In genomic region chr3:39127296-39127906, GRCh38 we compare ENCODE assay signal across 12 cellular contexts. TPM values are rescaled to one million over a fixed set of nuclear protein-coding genes. Genes with fewer than 3 reads are reported as not detected.
DNase-seq lines count a peak whose midpoint lies in the region; ATAC-seq and TF ChIP-seq lines count a peak whose summit lies in the region.
"Had no signal": no experiment of that assay in that cellular context is flagged by ENCODE, and none has a peak within 500 bp of the region (broad histone marks: within the 10 kb centered on the region; RNA-seq: fewer than 3 reads in every experiment).

No MANE protein-coding gene starts in this region.

- H3K4me2 ChIP-seq in DOHH2 (ENCODE audit: low read length) (peak overlapping the region; percentile 73), trophoblast cell (ENCODE audit: low read length) (no peak overlapping the region)

- no peaks in the 10 kb centered on the region for H3K36me3 ChIP-seq in DOHH2 (ENCODE audit: control insufficient read depth, low read length)
- no peaks in the 10 kb centered on the region for H3K36me3 ChIP-seq in trophoblast cell (ENCODE audit: control insufficient read depth in 1 of 2, insufficient read depth in 2 of 2, low read length in 2 of 2)
- H3K36me3 ChIP-seq: adrenal gland, left lung had no signal

- H3K27ac ChIP-seq in DOHH2 (ENCODE audit: low read depth, low read length) = peak overlapping the region; percentile 56
- H3K27ac ChIP-seq in trophoblast cell (ENCODE audit: low read depth, low read length) = no peak overlapping the region
- H3K27ac ChIP-seq: adrenal gland had no signal

- no peak for TF ChIP-seq CTCF in DOHH2 (IDR thresholded peaks at IDR 0.05; ENCODE audit: low read depth, low read length, poor library complexity, severe bottlenecking)

- H2BK12ac ChIP-seq in trophoblast cell (ENCODE audit: low read length) = peak overlapping the region; percentile 63

- peak overlapping the region; percentile 56 for H3K18ac ChIP-seq in trophoblast cell (ENCODE audit: low read length)

- peak overlapping the region; percentile 32 for H3K14ac ChIP-seq in trophoblast cell (ENCODE audit: low read length)

- H3K9me3 ChIP-seq in DOHH2 (ENCODE audit: control insufficient read depth, insufficient read depth, low read length) (no peaks in the 10 kb centered on the region), trophoblast cell (ENCODE audit: insufficient read depth, low read depth, low read length) (no peaks in the 10 kb centered on the region)
- H3K9me3 ChIP-seq: adrenal gland, left lung had no signal

- H3K4me3 ChIP-seq in DOHH2 (ENCODE audit: low read length) = peak overlapping the region; percentile 46
- H3K4me3 ChIP-seq in trophoblast cell (ENCODE audit: low read depth, low read length) = no peak overlapping the region
- H3K4me3 ChIP-seq: adrenal gland, left lung had no signal

- H3K4ac ChIP-seq in trophoblast cell (ENCODE audit: low read depth, low read length) = peak overlapping the region; percentile 11

- H3K79me1 ChIP-seq in trophoblast cell (ENCODE audit: low read length) = peaks cover 16% of the 10 kb centered on the region

- no peak overlapping the region for H3K23ac ChIP-seq in trophoblast cell (ENCODE audit: low read length)

- intact Hi-C loops in activated T-helper 1 cell treated with anti-CD3 and anti-CD28 coated beads, Interleukin-12 subunit alpha, Interleukin-12 subunit beta, Interleukin-2, Interleukin-4 antibody, amounts not matched to agents 30 ng/mL and 10 ng/mL and 1 ng/mL, durations not matched to agents 14 hours and 24 hours and 36 hours (cut with micrococcal nuclease) = no loop called here

- no peak overlapping the region for H4K12ac ChIP-seq in trophoblast cell (ENCODE audit: low read depth, low read length)

- H4K91ac ChIP-seq in trophoblast cell (ENCODE audit: low read depth, low read length) = no peak overlapping the region

- H3K4me1 ChIP-seq in DOHH2 (ENCODE audit: control insufficient read depth, low read length) = peaks cover 62% of the 10 kb centered on the region
- H3K4me1 ChIP-seq in trophoblast cell (ENCODE audit: control insufficient read depth in 1 of 2, insufficient read depth in 2 of 2, low read length in 2 of 2) = peaks cover 15 to 18% of the 10 kb centered on the region in 2 experiments
- H3K4me1 ChIP-seq: adrenal gland had no signal

- no peak overlapping the region for H2BK5ac ChIP-seq in trophoblast cell (ENCODE audit: low read depth, low read length, poor library complexity)

- peaks cover 18% of the 10 kb centered on the region for H3K4me1 Mint-ChIP-seq in activated CD8-positive, alpha-beta memory T cell treated with anti-CD3 and anti-CD28 coated beads, Interleukin-2, amount 10 ng/mL, durations not matched to agents 7 days and 5 days
- H3K4me1 Mint-ChIP-seq in activated T-helper 1 cell treated with anti-CD3 and anti-CD28 coated beads, Interleukin-12 subunit alpha, Interleukin-12 subunit beta, Interleukin-2, Interleukin-4 antibody, amounts not matched to agents 30 ng/mL and 10 ng/mL and 1 ng/mL, durations not matched to agents 14 hours and 24 hours and 36 hours (ENCODE audit: low read depth) = peaks cover 28% of the 10 kb centered on the region

- H4K20me1 ChIP-seq in DOHH2 (ENCODE audit: control insufficient read depth, insufficient read depth, low read depth, low read length) = no peaks in the 10 kb centered on the region

- H3K9me3 Mint-ChIP-seq in activated CD8-positive, alpha-beta memory T cell treated with anti-CD3 and anti-CD28 coated beads, Interleukin-2, amount 10 ng/mL, durations not matched to agents 7 days and 5 days (ENCODE audit: low read depth) = no peaks in the 10 kb centered on the region
- no peaks in the 10 kb centered on the region for H3K9me3 Mint-ChIP-seq in activated T-helper 1 cell treated with anti-CD3 and anti-CD28 coated beads, Interleukin-12 subunit alpha, Interleukin-12 subunit beta, Interleukin-2, Interleukin-4 antibody, amounts not matched to agents 30 ng/mL and 10 ng/mL and 1 ng/mL, durations not matched to agents 14 hours and 24 hours and 36 hours

- peak overlapping the region; percentile 74 for H3K27ac Mint-ChIP-seq in activated CD8-positive, alpha-beta memory T cell treated with anti-CD3 and anti-CD28 coated beads, Interleukin-2, amount 10 ng/mL, durations not matched to agents 7 days and 5 days
- H3K27ac Mint-ChIP-seq in activated T-helper 1 cell treated with anti-CD3 and anti-CD28 coated beads, Interleukin-12 subunit alpha, Interleukin-12 subunit beta, Interleukin-2, Interleukin-4 antibody, amounts not matched to agents 30 ng/mL and 10 ng/mL and 1 ng/mL, durations not matched to agents 14 hours and 24 hours and 36 hours = peak overlapping the region; percentile 3

- H3K27me3 Mint-ChIP-seq in activated CD8-positive, alpha-beta memory T cell treated with anti-CD3 and anti-CD28 coated beads, Interleukin-2, amount 10 ng/mL, durations not matched to agents 7 days and 5 days = peaks cover 5% of the 10 kb centered on the region
- H3K27me3 Mint-ChIP-seq in activated T-helper 1 cell treated with anti-CD3 and anti-CD28 coated beads, Interleukin-12 subunit alpha, Interleukin-12 subunit beta, Interleukin-2, Interleukin-4 antibody, amounts not matched to agents 30 ng/mL and 10 ng/mL and 1 ng/mL, durations not matched to agents 14 hours and 24 hours and 36 hours (ENCODE audit: insufficient read depth) = peaks cover 8% of the 10 kb centered on the region

- no peak for DNase-seq in activated CD8-positive, alpha-beta memory T cell treated with anti-CD3 and anti-CD28 coated beads, Interleukin-2, amount 10 ng/mL, durations not matched to agents 7 days and 5 days
- DNase-seq in activated CD8-positive, alpha-beta memory T cell treated with anti-CD3 and anti-CD28 coated beads, Interleukin-2, amount 50 U/mL, for 48 hours = no peak
- no peak for DNase-seq in activated T-helper 1 cell treated with anti-CD3 and anti-CD28 coated beads, Interleukin-12 subunit alpha, Interleukin-12 subunit beta, Interleukin-2, Interleukin-4 antibody, amounts not matched to agents 30 ng/mL and 10 ng/mL and 1 ng/mL, durations not matched to agents 14 hours and 24 hours and 36 hours (ENCODE audit: low spot score)
- no peak for DNase-seq in trophoblast cell
- no peak for DNase-seq in cerebellar cortex (ENCODE audit: low spot score)
- DNase-seq in UCSD-AML1 (lab: John Stamatoyannopoulos, UW; ENCODE audit: unreplicated experiment) = no peak
- DNase-seq: DMS79, left lung, NCI-H1105 had no signal

- no peaks in the 10 kb centered on the region for H3K79me2 ChIP-seq in DOHH2 (ENCODE audit: control insufficient read depth, low read length)
- H3K79me2 ChIP-seq in trophoblast cell (ENCODE audit: control insufficient read depth, insufficient read depth, low read length, poor library complexity) = no peaks in the 10 kb centered on the region

- no peaks in the 10 kb centered on the region; the same call in 1 of the 2 replicates for H3F3A ChIP-seq in DOHH2 (ENCODE audit: control insufficient read depth, insufficient read depth)

- no peak overlapping the region for H2AFZ ChIP-seq in trophoblast cell (ENCODE audit: insufficient read depth, low read length, poor library complexity)

- ATAC-seq in activated CD8-positive, alpha-beta memory T cell treated with anti-CD3 and anti-CD28 coated beads, Interleukin-2, amount 10 ng/mL, durations not matched to agents 7 days and 5 days = peak; percentile 27
- ATAC-seq in HG03469 (IDR thresholded peaks at IDR 0.05; ENCODE audit: unreplicated experiment) = no peak

- H3K9me2 ChIP-seq in DOHH2 (replicated peaks; ENCODE audit: control insufficient read depth, low read length) = no peaks in the 10 kb centered on the region

- CTCF ChIA-PET in activated CD8-positive, alpha-beta memory T cell treated with anti-CD3 and anti-CD28 coated beads, Interleukin-2, amount 10 ng/mL, durations not matched to agents 7 days and 5 days (lab: Charles Lee) = interaction anchor here (1.0 to 13.0 kb wide), 20 partner anchors 9 to 279 kb away, joined by 3 to 160 read pairs (median 5); partner anchors contain the start of genes GORASP1, RPSA and TTC21A

- H3K9ac ChIP-seq in trophoblast cell (ENCODE audit: low read length) = no peak overlapping the region

- H2AK5ac ChIP-seq in trophoblast cell (ENCODE audit: low read length) = peak overlapping the region; percentile 65

- no peaks in the 10 kb centered on the region for H3K27me3 ChIP-seq in DOHH2 (ENCODE audit: control insufficient read depth, low read length)
- no peaks in the 10 kb centered on the region for H3K27me3 ChIP-seq in trophoblast cell (ENCODE audit: insufficient read depth, low read length)
- H3K27me3 ChIP-seq: adrenal gland, left lung had no signal

- no peak overlapping the region for H4K8ac ChIP-seq in trophoblast cell (ENCODE audit: low read depth, low read length)

- WGBS in trophoblast cell (ENCODE audit: extremely low coverage, insufficient coverage, insufficient read length) = no CpG with 5 or more reads among the region's 7 CpGs

- H3K4me3 Mint-ChIP-seq in activated CD8-positive, alpha-beta memory T cell treated with anti-CD3 and anti-CD28 coated beads, Interleukin-2, amount 10 ng/mL, durations not matched to agents 7 days and 5 days = no peak overlapping the region
- no peak overlapping the region for H3K4me3 Mint-ChIP-seq in activated T-helper 1 cell treated with anti-CD3 and anti-CD28 coated beads, Interleukin-12 subunit alpha, Interleukin-12 subunit beta, Interleukin-2, Interleukin-4 antibody, amounts not matched to agents 30 ng/mL and 10 ng/mL and 1 ng/mL, durations not matched to agents 14 hours and 24 hours and 36 hours

- H2BK120ac ChIP-seq in trophoblast cell (ENCODE audit: insufficient read depth, low read length, poor library complexity) = peak overlapping the region; percentile 60

- no peaks in the 10 kb centered on the region for H3K36me3 Mint-ChIP-seq in activated CD8-positive, alpha-beta memory T cell treated with anti-CD3 and anti-CD28 coated beads, Interleukin-2, amount 10 ng/mL, durations not matched to agents 7 days and 5 days
- peaks cover 1% of the 10 kb centered on the region for H3K36me3 Mint-ChIP-seq in activated T-helper 1 cell treated with anti-CD3 and anti-CD28 coated beads, Interleukin-12 subunit alpha, Interleukin-12 subunit beta, Interleukin-2, Interleukin-4 antibody, amounts not matched to agents 30 ng/mL and 10 ng/mL and 1 ng/mL, durations not matched to agents 14 hours and 24 hours and 36 hours (ENCODE audit: low read depth)

RNA-seq across cellular contexts. Expression of gene TTC21A, which starts 19.9 kb away (rescaled TPM):
- total RNA-seq in activated CD8-positive, alpha-beta memory T cell treated with anti-CD3 and anti-CD28 coated beads, Interleukin-2, amount 10 ng/mL, durations not matched to agents 7 days and 5 days = 1 to 10 TPM; 1.9 to 8.3 TPM
- 0.83 and 1.0 TPM in 2 replicates for total RNA-seq in activated T-helper 1 cell treated with anti-CD3 and anti-CD28 coated beads, Interleukin-12 subunit alpha, Interleukin-12 subunit beta, Interleukin-2, Interleukin-4 antibody, amounts not matched to agents 30 ng/mL and 10 ng/mL and 1 ng/mL, durations not matched to agents 14 hours and 24 hours and 36 hours
- 1.8 and 2.1 TPM in 2 replicates for polyA plus RNA-seq in trophoblast cell (2013)

RNA-seq across cellular contexts. Expression of gene GORASP1, which starts 20.0 kb away (rescaled TPM):
- total RNA-seq in activated CD8-positive, alpha-beta memory T cell treated with anti-CD3 and anti-CD28 coated beads, Interleukin-2, amount 10 ng/mL, durations not matched to agents 7 days and 5 days = 10 to 100 TPM; 28.8 to 32.0 TPM
- total RNA-seq in activated T-helper 1 cell treated with anti-CD3 and anti-CD28 coated beads, Interleukin-12 subunit alpha, Interleukin-12 subunit beta, Interleukin-2, Interleukin-4 antibody, amounts not matched to agents 30 ng/mL and 10 ng/mL and 1 ng/mL, durations not matched to agents 14 hours and 24 hours and 36 hours = 26.6 and 35.6 TPM in 2 replicates
- 19.6 and 19.9 TPM in 2 replicates for polyA plus RNA-seq in trophoblast cell (2013)

RNA-seq across cellular contexts. Expression of gene CSRNP1, which starts 26.0 kb away (rescaled TPM):
- total RNA-seq in activated CD8-positive, alpha-beta memory T cell treated with anti-CD3 and anti-CD28 coated beads, Interleukin-2, amount 10 ng/mL, durations not matched to agents 7 days and 5 days = 10 to 100 TPM; 15.6 to 20.2 TPM
- total RNA-seq in activated T-helper 1 cell treated with anti-CD3 and anti-CD28 coated beads, Interleukin-12 subunit alpha, Interleukin-12 subunit beta, Interleukin-2, Interleukin-4 antibody, amounts not matched to agents 30 ng/mL and 10 ng/mL and 1 ng/mL, durations not matched to agents 14 hours and 24 hours and 36 hours = 33.4 and 34.3 TPM in 2 replicates
- polyA plus RNA-seq in trophoblast cell (2013) = 35.6 and 35.8 TPM in 2 replicates
